Comparison of ENCODE assay signal across 25 cellular contexts in the genomic region with DNA sequence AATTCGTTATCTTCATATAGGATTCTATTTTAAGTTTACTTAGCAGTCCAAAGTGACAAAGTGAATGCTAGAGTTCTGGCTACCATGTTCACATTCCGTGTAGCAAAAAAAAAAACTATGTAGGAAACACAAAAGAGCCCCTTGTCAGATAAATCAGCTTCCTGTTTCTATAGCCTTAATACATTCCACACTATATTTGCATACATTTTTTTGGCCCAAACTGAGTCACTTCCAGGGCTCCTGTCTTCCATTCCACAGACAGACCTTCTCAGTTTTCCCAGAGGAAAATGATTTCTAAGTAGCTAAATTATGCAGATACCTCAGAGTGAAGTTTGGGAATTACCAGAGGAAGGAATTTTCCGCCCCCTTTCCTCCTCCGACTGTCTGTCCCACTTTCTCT.
A peak's percentile ranks its signal among the peaks of the same experiment; 100 is the strongest.
DNase-seq lines count a peak whose midpoint lies in the region; ATAC-seq and TF ChIP-seq lines count a peak whose summit lies in the region.
"Had no signal": no experiment of that assay in that cellular context is flagged by ENCODE, and none has a peak within 500 bp of the region (broad histone marks: within the 10 kb centered on the region; RNA-seq: fewer than 3 reads in every experiment).

No MANE protein-coding gene starts in this region.

- peaks cover 8 to 9% of the 10 kb centered on the region in 2 donors for H3K9me3 Mint-ChIP-seq in activated naive CD4-positive, alpha-beta T cell treated with anti-CD3 and anti-CD28 coated beads, Interleukin-2, amount 50 U/mL, for 72 hours

- H3K4me2 ChIP-seq in mesenchymal stem cell (ENCODE audit: low read length, poor library complexity, severe bottlenecking) (no peak overlapping the region), OCI-LY7 (ENCODE audit: low read length) (no peak overlapping the region)
- H3K4me2 ChIP-seq: SK-N-SH had no signal

- H3K79me1 ChIP-seq in mesenchymal stem cell (replicated peaks; ENCODE audit: low read length, poor library complexity, severe bottlenecking), result no peaks in the 10 kb centered on the region

- H2AFZ ChIP-seq in mesenchymal stem cell (ENCODE audit: low read depth, low read length) (no peak overlapping the region), OCI-LY7 (ENCODE audit: low read length) (no peak overlapping the region)

- intact Hi-C loops in OCI-LY7 (cut with micrococcal nuclease; ENCODE audit: unreplicated experiment) (no loop called here), breast epithelium (cut with DNase I; ENCODE audit: low total_unique reads) (no loop called here)

- DNase-seq in COLO829 (ENCODE audit: low spot score) (peak; percentile 73), NCI-H526 treated with DMSO at 0.1 percent for 48 hours (lab: John Stamatoyannopoulos, UW) (peak; percentile 3), cardiac fibroblast (ENCODE audit: low read depth in 2 of 2) (peak; percentile 5 to 53), mesenchymal stem cell (peak; percentile 1), OCI-LY7 (ENCODE audit: low spot score) (no peak), breast epithelium (ENCODE audit: low spot score in 2 of 2) (no peak), iPS-NIHi7 (ENCODE audit: extremely low spot score) (no peak)
- DNase-seq in activated naive CD4-positive, alpha-beta T cell treated with anti-CD3 and anti-CD28 coated beads, Interleukin-2, amount 50 U/mL, for 72 hours (ENCODE audit: low spot score in 2 of 2), result no peak
- DNase-seq: 8988T; ACHN; BE2C; Calu3; CD8-positive, alpha-beta memory T cell; DMS79 treated with DMSO at 0.1 percent for 48 hours; GF-D8; NCI-H1092; NCI-H1417 treated with DMSO at 0.1 percent for 48 hours; NCI-H1694 treated with DMSO at 0.1 percent for 48 hours; NCI-H2081; NCI-H2227 treated with DMSO at 0.1 percent for 48 hours; NCI-H69; SIG-M5; SK-N-SH had no signal

- H3K27ac ChIP-seq in mesenchymal stem cell (ENCODE audit: low read length, poor library complexity, severe bottlenecking) (no peak overlapping the region), OCI-LY7 (ENCODE audit: low read depth, low read length, poor library complexity, severe bottlenecking) (no peak overlapping the region), breast epithelium (no peak overlapping the region)

- no peak for TF ChIP-seq CTCF in cardiac fibroblast (IDR thresholded peaks at IDR 0.05; ENCODE audit: low read depth, low read length)
- TF ChIP-seq CTCF in OCI-LY7 (conservative IDR thresholded peaks at IDR 0.05; ENCODE audit: low read length), result no peak
- no peak for TF ChIP-seq CTCF in breast epithelium (IDR thresholded peaks at IDR 0.05)

- no peak overlapping the region for H2AK5ac ChIP-seq in mesenchymal stem cell (ENCODE audit: low read length, severe bottlenecking)

- no peak overlapping the region for H3K9ac ChIP-seq in mesenchymal stem cell (ENCODE audit: low read length)
- H3K9ac ChIP-seq: SK-N-SH had no signal

- no peaks in the 10 kb centered on the region for H4K20me1 ChIP-seq in OCI-LY7 (ENCODE audit: insufficient read depth, low read length)

- no peaks in the 10 kb centered on the region for H3K9me2 ChIP-seq in OCI-LY7 (ENCODE audit: insufficient read depth, low read length)

- H4K8ac ChIP-seq in mesenchymal stem cell (ENCODE audit: low read length), result no peak overlapping the region

- 23% methylated on average over 2 of the region's 4 CpGs for WGBS in mesenchymal stem cell

- no peak for ATAC-seq in activated naive CD4-positive, alpha-beta T cell treated with anti-CD3 and anti-CD28 coated beads, Interleukin-2, amount 50 U/mL, for 72 hours
- ATAC-seq: Panc1 had no signal

- no peak overlapping the region for H2BK12ac ChIP-seq in mesenchymal stem cell (ENCODE audit: low read length in 2 of 2)

- H3K79me2 ChIP-seq in OCI-LY7 (ENCODE audit: insufficient read depth, low read depth, low read length), result no peaks in the 10 kb centered on the region

- no peak overlapping the region for H3K23ac ChIP-seq in mesenchymal stem cell (ENCODE audit: low read length in 2 of 2)

- H2BK5ac ChIP-seq in mesenchymal stem cell (ENCODE audit: low read depth, low read length, poor library complexity, severe bottlenecking), result no peak overlapping the region

- H3K4me3 ChIP-seq in cardiac fibroblast (replicated peaks in 1 of 2; ENCODE audit: low read depth in 2 of 2, low read length in 2 of 2) (no peak overlapping the region), mesenchymal stem cell (ENCODE audit: insufficient read depth in 1 of 2, low read depth in 1 of 2, low read length in 2 of 2) (no peak overlapping the region), OCI-LY7 (ENCODE audit: low read depth, low read length, poor library complexity, severe bottlenecking) (no peak overlapping the region), breast epithelium (no peak overlapping the region)

- no peak overlapping the region for H3K18ac ChIP-seq in mesenchymal stem cell (ENCODE audit: low read depth in 1 of 2, low read length in 2 of 2)

- no peaks in the 10 kb centered on the region for H3K4me1 ChIP-seq in mesenchymal stem cell (ENCODE audit: control insufficient read depth, insufficient read depth, low read depth, low read length)
- H3K4me1 ChIP-seq in OCI-LY7 (ENCODE audit: insufficient read depth, low read length, poor library complexity, severe bottlenecking), result no peaks in the 10 kb centered on the region
- H3K4me1 ChIP-seq in breast epithelium, result no peaks in the 10 kb centered on the region
- H3K4me1 ChIP-seq: BE2C had no signal

- H3K4ac ChIP-seq in mesenchymal stem cell (ENCODE audit: low read depth in 1 of 2, low read length in 2 of 2), result no peak overlapping the region

- H4K91ac ChIP-seq in mesenchymal stem cell (ENCODE audit: low read length), result no peak overlapping the region

- no peak overlapping the region for H2BK15ac ChIP-seq in mesenchymal stem cell (ENCODE audit: low read depth, poor library complexity, severe bottlenecking)

- H3K9me3 ChIP-seq in mesenchymal stem cell (ENCODE audit: control insufficient read depth, low read length), result peaks cover 5% of the 10 kb centered on the region
- no peaks in the 10 kb centered on the region for H3K9me3 ChIP-seq in OCI-LY7 (ENCODE audit: low read length)
- H3K9me3 ChIP-seq in breast epithelium, result no peaks in the 10 kb centered on the region
- H3K9me3 ChIP-seq: BE2C had no signal

- CTCF ChIA-PET in OCI-LY7 (lab: Charles Lee; ENCODE audit: unreplicated experiment), result no interaction called here

- POLR2A ChIA-PET in OCI-LY7 (lab: Charles Lee), result interaction anchor here (0.6 to 0.7 kb wide), 2 partner anchors 94 to 852 kb away, joined by 3 read pairs; no protein-coding TSS in a partner anchor

- H3K14ac ChIP-seq in mesenchymal stem cell (ENCODE audit: low read length in 2 of 2), result no peak overlapping the region

- no peaks in the 10 kb centered on the region for H3K36me3 Mint-ChIP-seq in activated naive CD4-positive, alpha-beta T cell treated with anti-CD3 and anti-CD28 coated beads, Interleukin-2, amount 50 U/mL, for 72 hours
- H3K36me3 Mint-ChIP-seq: CD14-positive monocyte; CD8-positive, alpha-beta memory T cell had no signal

- H3K36me3 ChIP-seq in mesenchymal stem cell (ENCODE audit: control insufficient read depth in 1 of 2, insufficient read depth in 2 of 2, low read depth in 1 of 2, low read length in 2 of 2) (no peaks in the 10 kb centered on the region), OCI-LY7 (ENCODE audit: insufficient read depth, low read length) (no peaks in the 10 kb centered on the region), breast epithelium (no peaks in the 10 kb centered on the region)
- H3K36me3 ChIP-seq: BE2C had no signal

- no peak overlapping the region for H3K27ac Mint-ChIP-seq in activated naive CD4-positive, alpha-beta T cell treated with anti-CD3 and anti-CD28 coated beads, Interleukin-2, amount 50 U/mL, for 72 hours
- H3K27ac Mint-ChIP-seq: CD14-positive monocyte; CD8-positive, alpha-beta memory T cell had no signal

- no peak for TF ChIP-seq POLR2A in breast epithelium (IDR thresholded peaks at IDR 0.05)

- no TSS peak for BruUV-seq in OCI-LY7 (replicated peaks; lab: Mats Ljungman, UMichigan)

- H2BK120ac ChIP-seq in mesenchymal stem cell (ENCODE audit: low read depth, low read length), result no peak overlapping the region

- H3K27me3 ChIP-seq in mesenchymal stem cell (ENCODE audit: control insufficient read depth in 1 of 2, insufficient read depth in 1 of 2, low read length in 2 of 2), result no peaks in the 10 kb centered on the region
- H3K27me3 ChIP-seq in breast epithelium, result no peaks in the 10 kb centered on the region
- H3K27me3 ChIP-seq: BE2C had no signal

Comparison
In these comparisons a context has a peak if more than half of its experiments do, and no peak if none do; other contexts are left out.
1. DNase-seq: peak in COLO829 (single experiment), NCI-H526 treated with DMSO at 0.1 percent for 48 hours (single experiment), cardiac fibroblast (2 of 2) and mesenchymal stem cell (single experiment); none in OCI-LY7 (single experiment), breast epithelium (0 of 2), iPS-NIHi7 (single experiment) and activated naive CD4-positive, alpha-beta T cell treated with anti-CD3 and anti-CD28 coated beads, Interleukin-2, amount 50 U/mL, for 72 hours (0 of 2).